9 cellular contexts compared by ENCODE assay signal in genomic region chrX:106611682-106612402, GRCh38. TPM values are rescaled to one million over a fixed set of nuclear protein-coding genes. Genes with fewer than 3 reads are reported as not detected.
DNase-seq lines count a peak whose midpoint lies in the region; ATAC-seq and TF ChIP-seq lines count a peak whose summit lies in the region.
"Had no signal": no experiment of that assay in that cellular context is flagged by ENCODE, and none has a peak within 500 bp of the region (broad histone marks: within the 10 kb centered on the region; RNA-seq: fewer than 3 reads in every experiment).

TSS of gene RADX (plus strand) at chrX:106611978. CDS start at chrX:106612081, 103 bp downstream.

- H3K4me1 Mint-ChIP-seq in activated CD8-positive, alpha-beta T cell treated with anti-CD3 and anti-CD28 coated beads for 36 hours (ENCODE audit: low read depth): peaks cover 16% of the 10 kb centered on the region

- no peaks in the 10 kb centered on the region for H3K36me3 Mint-ChIP-seq in activated CD8-positive, alpha-beta T cell treated with anti-CD3 and anti-CD28 coated beads for 36 hours (ENCODE audit: low read depth)

- POLR2A ChIA-PET in activated CD8-positive, alpha-beta T cell treated with anti-CD3 and anti-CD28 coated beads for 36 hours (lab: Charles Lee): no interaction called here

- DNase-seq in NOMO-1 (lab: John Stamatoyannopoulos, UW; ENCODE audit: unreplicated experiment in 2 of 2) (peak; percentile 9 to 11), NOMO-1 treated with dmso at 0.1 percent for 144 hours (lab: John Stamatoyannopoulos, UW; ENCODE audit: unreplicated experiment) (no peak), NCI-H446 treated with DMSO at 0.1 percent for 48 hours (lab: John Stamatoyannopoulos, UW) (peak; percentile 30), medulla oblongata (ENCODE audit: extremely low spot score) (peak; percentile 84)
- peak; percentile 88 for DNase-seq in activated CD8-positive, alpha-beta T cell treated with anti-CD3 and anti-CD28 coated beads for 36 hours
- DNase-seq in effector CD8-positive, alpha-beta T cell (lab: John Stamatoyannopoulos, UW): peak; percentile 76
- peak; percentile 58 to 76 (median 67) for DNase-seq in stimulated activated CD4-positive, alpha-beta T cell treated with anti-CD3 and anti-CD28 coated beads, TNF-alpha, amount 100 ng/mL, for 4 hours (ENCODE audit: low read depth in 3 of 3)
- DNase-seq: DND-41 had no signal

- CTCF ChIA-PET in activated CD8-positive, alpha-beta T cell treated with anti-CD3 and anti-CD28 coated beads for 36 hours (lab: Charles Lee): interaction anchor here (1.1 to 1.2 kb wide), 2 partner anchors 11 to 131 kb away, joined by 3 read pairs; no protein-coding TSS in a partner anchor

- no peaks in the 10 kb centered on the region for H3K27me3 Mint-ChIP-seq in activated CD8-positive, alpha-beta T cell treated with anti-CD3 and anti-CD28 coated beads for 36 hours

- intact Hi-C loops in activated CD8-positive, alpha-beta T cell treated with anti-CD3 and anti-CD28 coated beads for 36 hours (cut with micrococcal nuclease): loop anchor here (5.0 kb wide), 1 partner anchor 130 kb away; no protein-coding TSS in a partner anchor

- peak; percentile 97 for ATAC-seq in HG03025 (IDR thresholded peaks at IDR 0.05; ENCODE audit: low FRiP score, unreplicated experiment)
- ATAC-seq in activated CD8-positive, alpha-beta T cell treated with anti-CD3 and anti-CD28 coated beads for 36 hours: peak; percentile 98

- H3K4me3 Mint-ChIP-seq in activated CD8-positive, alpha-beta T cell treated with anti-CD3 and anti-CD28 coated beads for 36 hours: peak within 1 kb of the TSS; percentile 79

- TF ChIP-seq CTCF in activated CD8-positive, alpha-beta T cell treated with anti-CD3 and anti-CD28 coated beads for 36 hours (IDR thresholded peaks at IDR 0.05): no peak

- no peaks in the 10 kb centered on the region for H3K9me3 Mint-ChIP-seq in activated CD8-positive, alpha-beta T cell treated with anti-CD3 and anti-CD28 coated beads for 36 hours

- H3K27ac Mint-ChIP-seq in activated CD8-positive, alpha-beta T cell treated with anti-CD3 and anti-CD28 coated beads for 36 hours: peak within 1 kb of the TSS; percentile 85

RNA-seq across cellular contexts. Expression of gene RADX, which starts in this region (rescaled TPM):
- total RNA-seq in activated CD8-positive, alpha-beta T cell treated with anti-CD3 and anti-CD28 coated beads for 36 hours: 1 to 10 TPM; 5.6 to 7.4 TPM
